16 cellular contexts compared by ENCODE assay signal in genomic region chr21:32442566-32443318, GRCh38.
"Had no signal": no experiment of that assay in that cellular context is flagged by ENCODE, and none has a peak within 500 bp of the region (broad histone marks: within the 10 kb centered on the region; RNA-seq: fewer than 3 reads in every experiment).

No MANE protein-coding gene starts in this region.

- H2AFZ ChIP-seq: neural progenitor cell, parathyroid adenoma had no signal

- H3K4me2 ChIP-seq: neural progenitor cell had no signal

- H3K9ac ChIP-seq: neural progenitor cell, parathyroid adenoma had no signal

- H3K27ac ChIP-seq: colonic mucosa, left lung, neural progenitor cell, parathyroid adenoma, uterus had no signal

- H3K4me1 ChIP-seq: colonic mucosa, left lung, neural progenitor cell, parathyroid adenoma, stomach, uterus had no signal

- H3K4me3 ChIP-seq: colonic mucosa, left lung, neural progenitor cell, stomach, uterus had no signal

- H3K9me3 ChIP-seq: colonic mucosa had no signal

- DNase-seq: activated CD4-positive, alpha-beta memory T cell treated with anti-CD3 and anti-CD28 coated beads, Interleukin-2, amount 10 ng/mL, durations not matched to agents 7 days and 5 days; activated CD4-positive, alpha-beta T cell treated with anti-CD3 and anti-CD28 coated beads for 1 hour; activated CD8-positive, alpha-beta memory T cell treated with anti-CD3 and anti-CD28 coated beads, Interleukin-2, amount 50 U/mL, for 4 hours; activated naive CD4-positive, alpha-beta T cell; activated T-cell treated with anti-CD3 and anti-CD28 coated beads, Interleukin-2, amount 50 U/mL, for 72 hours; aorta; colonic mucosa; effector CD4-positive, alpha-beta T cell; foreskin fibroblast; left lung; midbrain; stomach; SW 1271; uterus had no signal

- ATAC-seq: activated T-cell treated with anti-CD3 and anti-CD28 coated beads, Interleukin-2, amount 50 U/mL, for 72 hours; left lung had no signal

- H3K27me3 ChIP-seq: colonic mucosa, left lung, neural progenitor cell, stomach, uterus had no signal

- H3K36me3 ChIP-seq: colonic mucosa, neural progenitor cell, uterus had no signal

- H3K79me2 ChIP-seq: parathyroid adenoma had no signal
